ENCODE assay signal across 16 cellular contexts in genomic region chr18:49980869-49981268, GRCh38.
A peak's percentile ranks its signal among the peaks of the same experiment; 100 is the strongest.
DNase-seq lines count a peak whose midpoint lies in the region; ATAC-seq lines count a peak whose summit lies in the region.
"Had no signal": no experiment of that assay in that cellular context is flagged by ENCODE, and none has a peak within 500 bp of the region (broad histone marks: within the 10 kb centered on the region; RNA-seq: fewer than 3 reads in every experiment).

No MANE protein-coding gene starts in this region.

- DNase-seq in left ventricle myocardium superior (no peak), cardiac septum (ENCODE audit: low spot score) (no peak), NCI-H69 (lab: John Stamatoyannopoulos, UW) (peak; percentile 72), SKM-1 treated with dmso at 0.1 percent for 144 hours (lab: John Stamatoyannopoulos, UW; ENCODE audit: unreplicated experiment) (no peak), NCI-H345 treated with DMSO at 0.1 percent for 48 hours (lab: John Stamatoyannopoulos, UW; ENCODE audit: unreplicated experiment) (no peak)
- DNase-seq: ACHN; C1 segment of cervical spinal cord; CD8-positive, alpha-beta memory T cell; H7; Karpas-422; NCI-H1048; NCI-H1436 treated with DMSO at 0.1 percent for 48 hours; NCI-H526 treated with DMSO at 0.1 percent for 48 hours; T-helper 17 cell had no signal

- intact Hi-C loops in left ventricle myocardium superior (cut with micrococcal nuclease) (no loop called here), cardiac septum (cut with DNase I) (no loop called here)

- peak; percentile 64 for ATAC-seq in left ventricle myocardium superior
- peak; percentile 25 for ATAC-seq in esophagus mucosa
- ATAC-seq in HG02610 (IDR thresholded peaks at IDR 0.05; ENCODE audit: unreplicated experiment): no peak
- ATAC-seq: T-helper 17 cell had no signal
